10 cellular contexts compared by ENCODE assay signal in the genomic region with DNA sequence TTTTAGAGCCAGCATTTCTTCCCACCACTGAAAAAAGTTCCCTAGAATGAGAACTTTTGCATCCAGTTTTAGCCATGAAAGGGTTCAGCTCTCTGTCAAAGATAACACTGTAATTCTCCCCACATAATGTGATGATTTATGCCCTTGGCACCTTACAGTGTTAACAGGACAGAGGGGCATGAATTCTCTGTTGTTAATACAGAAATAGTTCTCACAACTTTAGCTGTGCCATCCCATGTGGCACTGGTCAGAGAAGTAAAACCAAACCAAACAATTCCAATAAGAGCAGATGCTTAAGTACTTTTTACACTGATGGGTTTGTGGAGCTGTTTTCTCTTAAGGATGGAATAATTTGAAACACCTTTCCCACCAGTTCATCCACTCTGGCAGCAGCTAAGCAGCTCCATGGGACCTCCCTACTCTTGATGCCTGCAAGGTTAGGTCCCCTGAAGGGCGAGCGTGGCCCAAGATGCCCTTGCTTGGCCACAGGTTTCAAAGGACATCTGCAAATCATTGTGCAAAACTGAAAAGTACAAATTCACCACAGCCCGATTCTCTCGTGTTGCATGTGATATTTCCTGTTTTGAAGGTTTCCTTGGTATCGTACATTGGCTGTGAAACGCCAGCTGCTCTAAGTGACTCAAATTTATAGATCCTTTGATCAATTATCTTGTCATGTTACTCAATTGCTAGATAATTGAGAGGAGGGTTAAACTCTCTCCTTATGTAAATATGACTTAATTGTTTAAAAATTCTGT.
DNase-seq lines count a peak whose midpoint lies in the region; ATAC-seq and TF ChIP-seq lines count a peak whose summit lies in the region.
"Had no signal": no experiment of that assay in that cellular context is flagged by ENCODE, and none has a peak within 500 bp of the region (broad histone marks: within the 10 kb centered on the region; RNA-seq: fewer than 3 reads in every experiment).

No MANE protein-coding gene starts in this region.

- no peak for TF ChIP-seq CTCF in MM.1S (IDR thresholded peaks at IDR 0.05; ENCODE audit: low read length)

- H3K4me3 Mint-ChIP-seq in activated CD4-positive, alpha-beta T cell treated with anti-CD3 and anti-CD28 coated beads, Interleukin-2, amount 10 ng/mL, durations not matched to agents 7 days and 5 days = peak overlapping the region; percentile 63
- peak overlapping the region; percentile 72 for H3K4me3 Mint-ChIP-seq in activated naive CD8-positive, alpha-beta T cell treated with anti-CD3 and anti-CD28 coated beads, Interleukin-2, amount 10 ng/mL, durations not matched to agents 7 days and 5 days
- H3K4me3 Mint-ChIP-seq in stimulated activated memory B cell treated with anti-CD40 and anti-IgM and Interleukin-4, amounts not matched to agents 10 μg/mL and 1 μg/mL and 100 μg/mL, for 72 hours = peak overlapping the region; percentile 41

- no peaks in the 10 kb centered on the region for H3K79me2 ChIP-seq in MM.1S (ENCODE audit: low read length)

- H3K4me2 ChIP-seq in MM.1S (ENCODE audit: low read depth, low read length) = peak overlapping the region; percentile 53; the same call in 1 of the 2 replicates

- no peak overlapping the region for H3K4me3 ChIP-seq in MM.1S (ENCODE audit: low read length)

- peak overlapping the region; percentile 87 for H3K27ac Mint-ChIP-seq in activated CD4-positive, alpha-beta T cell treated with anti-CD3 and anti-CD28 coated beads, Interleukin-2, amount 10 ng/mL, durations not matched to agents 7 days and 5 days
- peak overlapping the region; percentile 43 for H3K27ac Mint-ChIP-seq in activated naive CD8-positive, alpha-beta T cell treated with anti-CD3 and anti-CD28 coated beads, Interleukin-2, amount 10 ng/mL, durations not matched to agents 7 days and 5 days
- H3K27ac Mint-ChIP-seq in stimulated activated memory B cell treated with anti-CD40 and anti-IgM and Interleukin-4, amounts not matched to agents 10 μg/mL and 1 μg/mL and 100 μg/mL, for 72 hours = peak overlapping the region; percentile 55

- H4K20me1 ChIP-seq in MM.1S (ENCODE audit: insufficient read depth, low read length) = no peaks in the 10 kb centered on the region

- peaks cover 23% of the 10 kb centered on the region for H3F3A ChIP-seq in MM.1S (ENCODE audit: insufficient read depth, low read length)

- CTCF ChIA-PET in activated CD4-positive, alpha-beta T cell treated with anti-CD3 and anti-CD28 coated beads, Interleukin-2, amount 10 ng/mL, durations not matched to agents 7 days and 5 days (lab: Charles Lee) = interaction anchor here (0.6 to 0.7 kb wide), 2 partner anchors 300 to 364 kb away, joined by 3 to 6 read pairs; no protein-coding TSS in a partner anchor

- no peak overlapping the region for H2AFZ ChIP-seq in MM.1S (ENCODE audit: low read length)

- H3K36me3 ChIP-seq in MM.1S (replicated peaks; ENCODE audit: insufficient read depth, low read length) = no peaks in the 10 kb centered on the region

- no peak overlapping the region for H3K27ac ChIP-seq in MM.1S (ENCODE audit: low read length)

- no peaks in the 10 kb centered on the region for H3K9me2 ChIP-seq in MM.1S (replicated peaks; ENCODE audit: insufficient read depth, low read length)

- no peaks in the 10 kb centered on the region for H3K9me3 ChIP-seq in MM.1S (replicated peaks; ENCODE audit: insufficient read depth, low read length)

- H3K4me1 Mint-ChIP-seq in activated CD4-positive, alpha-beta T cell treated with anti-CD3 and anti-CD28 coated beads, Interleukin-2, amount 10 ng/mL, durations not matched to agents 7 days and 5 days = peaks cover 39% of the 10 kb centered on the region
- H3K4me1 Mint-ChIP-seq in activated naive CD8-positive, alpha-beta T cell treated with anti-CD3 and anti-CD28 coated beads, Interleukin-2, amount 10 ng/mL, durations not matched to agents 7 days and 5 days = peaks cover 17% of the 10 kb centered on the region
- peaks cover 22% of the 10 kb centered on the region for H3K4me1 Mint-ChIP-seq in stimulated activated memory B cell treated with anti-CD40 and anti-IgM and Interleukin-4, amounts not matched to agents 10 μg/mL and 1 μg/mL and 100 μg/mL, for 72 hours

- peaks cover 32% of the 10 kb centered on the region for H3K27me3 ChIP-seq in MM.1S (replicated peaks; ENCODE audit: insufficient read depth, low read length)

- H3K9ac ChIP-seq in MM.1S (ENCODE audit: low read length) = no peak overlapping the region

- H3K36me3 Mint-ChIP-seq in activated CD4-positive, alpha-beta T cell treated with anti-CD3 and anti-CD28 coated beads, Interleukin-2, amount 10 ng/mL, durations not matched to agents 7 days and 5 days (ENCODE audit: low read depth) = peaks cover 2% of the 10 kb centered on the region
- peaks cover 8% of the 10 kb centered on the region for H3K36me3 Mint-ChIP-seq in activated naive CD8-positive, alpha-beta T cell treated with anti-CD3 and anti-CD28 coated beads, Interleukin-2, amount 10 ng/mL, durations not matched to agents 7 days and 5 days
- H3K36me3 Mint-ChIP-seq in stimulated activated memory B cell treated with anti-CD40 and anti-IgM and Interleukin-4, amounts not matched to agents 10 μg/mL and 1 μg/mL and 100 μg/mL, for 72 hours = no peaks in the 10 kb centered on the region

- POLR2A ChIA-PET in activated CD4-positive, alpha-beta T cell treated with anti-CD3 and anti-CD28 coated beads, Interleukin-2, amount 10 ng/mL, durations not matched to agents 7 days and 5 days (lab: Charles Lee) = no interaction called here
- POLR2A ChIA-PET in activated naive CD8-positive, alpha-beta T cell treated with anti-CD3 and anti-CD28 coated beads, Interleukin-2, amount 10 ng/mL, durations not matched to agents 7 days and 5 days (lab: Charles Lee) = interaction anchor here (0.7 kb wide), 1 partner anchor 23 kb away, joined by 6 read pairs; no protein-coding TSS in a partner anchor

- peak; percentile 51 for DNase-seq in activated CD4-positive, alpha-beta T cell treated with anti-CD3 and anti-CD28 coated beads, Interleukin-2, amount 10 ng/mL, durations not matched to agents 7 days and 5 days
- DNase-seq in activated CD4-positive, alpha-beta T cell treated with anti-CD3 and anti-CD28 coated beads, Interleukin-2, amount 50 U/mL, for 4 hours = no peak
- peak; percentile 71 for DNase-seq in MM.1S
- DNase-seq in activated naive CD8-positive, alpha-beta T cell treated with anti-CD3 and anti-CD28 coated beads, Interleukin-2, amount 10 ng/mL, durations not matched to agents 7 days and 5 days = peak; percentile 29
- no peak for DNase-seq in H4 (ENCODE audit: low spot score)
- no peak for DNase-seq in NCI-H2107 (lab: John Stamatoyannopoulos, UW)
- no peak for DNase-seq in HPDE6-E6E7 (ENCODE audit: extremely low spot score)
- DNase-seq: caudate nucleus, NCI-H1694 treated with DMSO at 0.1 percent for 48 hours had no signal

- peaks cover 4% of the 10 kb centered on the region for H3K27me3 Mint-ChIP-seq in activated CD4-positive, alpha-beta T cell treated with anti-CD3 and anti-CD28 coated beads, Interleukin-2, amount 10 ng/mL, durations not matched to agents 7 days and 5 days
- no peaks in the 10 kb centered on the region for H3K27me3 Mint-ChIP-seq in activated naive CD8-positive, alpha-beta T cell treated with anti-CD3 and anti-CD28 coated beads, Interleukin-2, amount 10 ng/mL, durations not matched to agents 7 days and 5 days
- H3K27me3 Mint-ChIP-seq in stimulated activated memory B cell treated with anti-CD40 and anti-IgM and Interleukin-4, amounts not matched to agents 10 μg/mL and 1 μg/mL and 100 μg/mL, for 72 hours = no peaks in the 10 kb centered on the region

- peaks cover 16% of the 10 kb centered on the region for H3K9me3 Mint-ChIP-seq in activated CD4-positive, alpha-beta T cell treated with anti-CD3 and anti-CD28 coated beads, Interleukin-2, amount 10 ng/mL, durations not matched to agents 7 days and 5 days
- H3K9me3 Mint-ChIP-seq in activated naive CD8-positive, alpha-beta T cell treated with anti-CD3 and anti-CD28 coated beads, Interleukin-2, amount 10 ng/mL, durations not matched to agents 7 days and 5 days = peaks cover 1% of the 10 kb centered on the region
- peaks cover 7% of the 10 kb centered on the region for H3K9me3 Mint-ChIP-seq in stimulated activated memory B cell treated with anti-CD40 and anti-IgM and Interleukin-4, amounts not matched to agents 10 μg/mL and 1 μg/mL and 100 μg/mL, for 72 hours

- ATAC-seq in activated naive CD8-positive, alpha-beta T cell treated with anti-CD3 and anti-CD28 coated beads, Interleukin-2, amount 10 ng/mL, durations not matched to agents 7 days and 5 days (ENCODE audit: low read depth) = peak; percentile 77
- ATAC-seq in stimulated activated memory B cell treated with anti-CD40 and anti-IgM and Interleukin-4, amounts not matched to agents 10 μg/mL and 1 μg/mL and 100 μg/mL, for 72 hours = peak; percentile 69

- H3K4me1 ChIP-seq in MM.1S (ENCODE audit: low read length) = peaks cover 19% of the 10 kb centered on the region

Comparison
In these comparisons a context has a peak if more than half of its experiments do, and no peak if none do; other contexts are left out.
1. DNase-seq: peak in activated CD4-positive, alpha-beta T cell treated with anti-CD3 and anti-CD28 coated beads, Interleukin-2, amount 10 ng/mL, durations not matched to agents 7 days and 5 days (single experiment), MM.1S (single experiment) and activated naive CD8-positive, alpha-beta T cell treated with anti-CD3 and anti-CD28 coated beads, Interleukin-2, amount 10 ng/mL, durations not matched to agents 7 days and 5 days (single experiment); none in activated CD4-positive, alpha-beta T cell treated with anti-CD3 and anti-CD28 coated beads, Interleukin-2, amount 50 U/mL, for 4 hours (0 of 2), H4 (single experiment), NCI-H2107 (single experiment) and HPDE6-E6E7 (single experiment).
2. Peak in every context shown above with its lines, with median percentiles within 50 percentile points of each other: H3K27ac Mint-ChIP-seq and H3K4me3 Mint-ChIP-seq.